ENCODE assay signal across 13 cellular contexts in genomic region chr15:39357478-39358268, GRCh38.
DNase-seq lines count a peak whose midpoint lies in the region; ATAC-seq and TF ChIP-seq lines count a peak whose summit lies in the region.
"Had no signal": no experiment of that assay in that cellular context is flagged by ENCODE, and none has a peak within 500 bp of the region (broad histone marks: within the 10 kb centered on the region; RNA-seq: fewer than 3 reads in every experiment).

No MANE protein-coding gene starts in this region.

- 41 to 46% methylated on average over 8 of the region's 8 CpGs for WGBS in esophagus squamous epithelium, 2 donors

- in situ Hi-C loops in GM13976 (cut with MboI; ENCODE audit: low sequenced_read_pairs, unreplicated experiment): no loop called here

- H3K4me1 Mint-ChIP-seq in osteocyte (ENCODE audit: unreplicated experiment): peaks cover 61% of the 10 kb centered on the region

- no peaks in the 10 kb centered on the region for H3K9me3 ChIP-seq in esophagus squamous epithelium

- peaks cover 7 to 23% (median 18%) of the 10 kb centered on the region in 3 donors for H3K4me1 ChIP-seq in esophagus squamous epithelium
- H3K4me1 ChIP-seq: parathyroid adenoma had no signal

- no peaks in the 10 kb centered on the region for H3K27me3 Mint-ChIP-seq in osteocyte (ENCODE audit: unreplicated experiment)

- no peaks in the 10 kb centered on the region for H3K36me3 Mint-ChIP-seq in osteocyte (ENCODE audit: unreplicated experiment)

- H3K27ac ChIP-seq in esophagus squamous epithelium: peak overlapping the region in 3 of 4 donors; percentile 68 to 88 (median 73)
- H3K27ac ChIP-seq: parathyroid adenoma had no signal

- DNase-seq in AG08396 (ENCODE audit: low spot score) (peak; percentile 10), esophagus squamous epithelium (lab: John Stamatoyannopoulos, UW) (no peak), osteocyte (ENCODE audit: extremely low spot score, unreplicated experiment) (no peak), GM13976 (ENCODE audit: low spot score) (no peak)
- DNase-seq in activated CD4-positive, alpha-beta T cell treated with anti-CD3 and anti-CD28 coated beads, Interleukin-2, amount 50 U/mL, for 1 hour: no peak
- DNase-seq: activated CD4-positive, alpha-beta T cell treated with anti-CD3 and anti-CD28 coated beads for 48 hours; cerebellar nuclear complex; NCI-H1930; SW 1271 had no signal

- TF ChIP-seq CTCF in esophagus squamous epithelium (IDR thresholded peaks at IDR 0.05) (no peak), osteocyte (IDR thresholded peaks at IDR 0.05) (no peak), GM13976 (IDR thresholded peaks at IDR 0.05; ENCODE audit: borderline replicate concordance, control extremely low read depth, extremely low read depth, insufficient read depth, missing control alignments) (no peak)

- H3K27me3 ChIP-seq in esophagus squamous epithelium: no peaks in the 10 kb centered on the region

- ATAC-seq in HG02798 (IDR thresholded peaks at IDR 0.05; ENCODE audit: poor library complexity, unreplicated experiment): peak; percentile 50
- no peak for ATAC-seq in HG02852 (IDR thresholded peaks at IDR 0.05; ENCODE audit: unreplicated experiment)
- ATAC-seq in HG02763 (IDR thresholded peaks at IDR 0.05; ENCODE audit: unreplicated experiment): no peak

- H3K36me3 ChIP-seq in esophagus squamous epithelium: no peaks in the 10 kb centered on the region

- no peak for TF ChIP-seq POLR2A in esophagus squamous epithelium (IDR thresholded peaks at IDR 0.05)

- intact Hi-C loops in esophagus squamous epithelium (cut with DNase I): no loop called here

- H3K4me3 Mint-ChIP-seq in osteocyte (ENCODE audit: unreplicated experiment): no peak overlapping the region

- peak overlapping the region in 1 of 4 donors; percentile 8 for H3K4me3 ChIP-seq in esophagus squamous epithelium

- peaks cover 7% of the 10 kb centered on the region for H3K9me3 Mint-ChIP-seq in osteocyte (ENCODE audit: unreplicated experiment)

- peak overlapping the region; percentile 42 for H3K27ac Mint-ChIP-seq in osteocyte (ENCODE audit: unreplicated experiment)
